Comparison of ENCODE assay signal across 10 cellular contexts in the genomic region with DNA sequence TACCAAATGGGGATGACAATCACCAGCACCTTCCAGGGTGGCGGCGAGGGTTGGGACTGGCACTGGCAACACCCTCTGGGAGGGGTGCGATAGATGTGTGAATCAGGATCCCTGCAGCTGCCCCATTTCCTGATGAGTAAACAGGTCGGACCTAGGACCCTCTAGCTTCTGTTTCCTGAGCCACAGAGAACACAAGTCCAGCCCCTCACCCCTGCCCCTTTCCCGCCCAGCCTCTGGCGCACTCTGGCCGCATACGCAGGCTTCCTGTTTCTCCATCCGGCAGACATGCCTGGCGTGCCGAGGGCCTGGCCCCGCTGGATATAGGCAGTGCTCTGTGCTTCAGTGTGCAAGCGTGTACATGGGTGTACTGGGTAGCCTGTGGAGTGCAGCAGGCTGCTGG. TPM values are rescaled to one million over a fixed set of nuclear protein-coding genes. Genes with fewer than 3 reads are reported as not detected.
A peak's percentile ranks its signal among the peaks of the same experiment; 100 is the strongest.
DNase-seq lines count a peak whose midpoint lies in the region; ATAC-seq and TF ChIP-seq lines count a peak whose summit lies in the region.
"Had no signal": no experiment of that assay in that cellular context is flagged by ENCODE, and none has a peak within 500 bp of the region (broad histone marks: within the 10 kb centered on the region; RNA-seq: fewer than 3 reads in every experiment).

No MANE protein-coding gene starts in this region.

- no peak overlapping the region for H2AFZ ChIP-seq in SK-N-SH (ENCODE audit: low read depth)
- peak overlapping the region; percentile 85 for H2AFZ ChIP-seq in neuronal stem cell (ENCODE audit: low read length)
- H2AFZ ChIP-seq in Karpas-422 (ENCODE audit: low read length): no peak overlapping the region

- H3K27ac ChIP-seq in BLaER1 treated with 17β-estradiol and CSF1 and Interleukin-3, amounts not matched to agents 10 nM and 100 nM: peak overlapping the region in 9 of 11 experiments; percentile 40 to 70 (median 62); a peak in 17 of 22 replicates
- H3K27ac ChIP-seq in SK-N-SH (ENCODE audit: low read depth in 2 of 2, low read length in 1 of 2) (peak overlapping the region; percentile 87 to 96), neuronal stem cell (replicated peaks; ENCODE audit: low read length) (no peak overlapping the region), Karpas-422 (ENCODE audit: low read length) (no peak overlapping the region)
- H3K27ac ChIP-seq: SK-N-MC had no signal

- H3K14ac ChIP-seq in neuronal stem cell (ENCODE audit: low read length): no peak overlapping the region

- H3K27me3 ChIP-seq in BLaER1 treated with 17β-estradiol and CSF1 and Interleukin-3, amounts not matched to agents 10 nM and 100 nM: peaks cover 18 to 57% (median 37%) of the 10 kb centered on the region in 11 experiments
- no peaks in the 10 kb centered on the region for H3K27me3 ChIP-seq in SK-N-SH (ENCODE audit: insufficient read depth)
- peaks cover 0 to 34% (median 8%) of the 10 kb centered on the region in 3 experiments for H3K27me3 ChIP-seq in neuronal stem cell (ENCODE audit: control insufficient read depth in 3 of 3, insufficient read depth in 3 of 3, low read depth in 1 of 3, low read length in 3 of 3)
- no peaks in the 10 kb centered on the region for H3K27me3 ChIP-seq in Karpas-422 (ENCODE audit: low read length)

- no peak for TF ChIP-seq RAD21 in SK-N-SH (IDR thresholded peaks at IDR 0.05; ENCODE audit: low read length)

- no peak overlapping the region for H2BK5ac ChIP-seq in neuronal stem cell (ENCODE audit: low read length)

- peak overlapping the region in 1 of 10 experiments; percentile 39; a peak in 1 of 20 replicates for H3K4me3 ChIP-seq in BLaER1 treated with 17β-estradiol and CSF1 and Interleukin-3, amounts not matched to agents 10 nM and 100 nM
- H3K4me3 ChIP-seq in SK-N-SH (ENCODE audit: low read depth in 2 of 2, low read length in 1 of 2): no peak overlapping the region
- no peak overlapping the region for H3K4me3 ChIP-seq in fibroblast of mammary gland (ENCODE audit: control insufficient read depth, low read depth, low read length)
- peak overlapping the region in 1 of 2 donors; percentile 17 for H3K4me3 ChIP-seq in neuronal stem cell (ENCODE audit: low read length in 2 of 2)
- no peak overlapping the region for H3K4me3 ChIP-seq in Karpas-422 (ENCODE audit: low read length)
- H3K4me3 ChIP-seq: SK-N-MC had no signal

- WGBS in SK-N-SH (ENCODE audit: low lambda C conversion rate): 46% methylated on average over 4 of the region's 13 CpGs
- no CpG with 5 or more reads among the region's 13 CpGs for WGBS in neuronal stem cell (ENCODE audit: extremely low coverage in 2 of 2, insufficient read length in 2 of 2, insufficient replicate concordance in 1 of 2), 2 donors

- no peak overlapping the region for H4K91ac ChIP-seq in neuronal stem cell (ENCODE audit: low read depth, low read length, poor library complexity)

- peak overlapping the region; percentile 65 to 85 (median 73) for H3K4me2 ChIP-seq in BLaER1 treated with 17β-estradiol and CSF1 and Interleukin-3, amounts not matched to agents 10 nM and 100 nM
- H3K4me2 ChIP-seq in SK-N-SH (peak overlapping the region; percentile 77), neuronal stem cell (ENCODE audit: insufficient read depth, low read length, poor library complexity, severe bottlenecking) (no peak overlapping the region), Karpas-422 (ENCODE audit: low read depth, low read length, poor library complexity, severe bottlenecking) (no peak overlapping the region)

- H3K79me2 ChIP-seq in SK-N-SH (ENCODE audit: insufficient read depth) (no peaks in the 10 kb centered on the region), Karpas-422 (ENCODE audit: low read length) (no peaks in the 10 kb centered on the region)

- H2AK5ac ChIP-seq in neuronal stem cell (ENCODE audit: low read depth, low read length): peak overlapping the region; percentile 48

- H2BK12ac ChIP-seq in neuronal stem cell (ENCODE audit: low read length): no peak overlapping the region

- H3K9me2 ChIP-seq in SK-N-SH (no peaks in the 10 kb centered on the region), Karpas-422 (replicated peaks; ENCODE audit: insufficient read depth, low read length) (no peaks in the 10 kb centered on the region)

- H3F3A ChIP-seq in SK-N-SH (replicated peaks; ENCODE audit: insufficient read depth): peaks cover 24% of the 10 kb centered on the region

- no peak for TF ChIP-seq EP300 in SK-N-SH (IDR thresholded peaks at IDR 0.05; ENCODE audit: borderline replicate concordance in 1 of 2, low read depth in 1 of 2, low read length in 1 of 2)

- CTCF ChIA-PET in SK-N-SH (lab: Yijun Ruan, JAX): interaction anchor here (1.2 to 9.4 kb wide), 8 partner anchors 7 to 239 kb away, joined by 3 to 110 read pairs (median 6); a partner anchor contains a TSS

- no peak overlapping the region for H4K8ac ChIP-seq in neuronal stem cell (ENCODE audit: low read depth, low read length)

- POLR2A ChIA-PET in SK-N-SH (lab: Yijun Ruan, JAX): interaction anchor here (0.6 kb wide), 1 partner anchor 15 kb away, joined by 3 read pairs; no protein-coding TSS in a partner anchor

- ATAC-seq in HG03439 (IDR thresholded peaks at IDR 0.05; ENCODE audit: unreplicated experiment): no peak
- ATAC-seq in GM21529 (IDR thresholded peaks at IDR 0.05; ENCODE audit: unreplicated experiment): no peak
- ATAC-seq in HG03095 (IDR thresholded peaks at IDR 0.05; ENCODE audit: unreplicated experiment): no peak

- peak overlapping the region; percentile 74 for H2BK15ac ChIP-seq in neuronal stem cell (ENCODE audit: low read length)

- DNase-seq in SK-N-SH: peak; percentile 75
- peak; percentile 58 for DNase-seq in fibroblast of mammary gland (ENCODE audit: low read depth)
- no peak for DNase-seq in neuronal stem cell (ENCODE audit: low spot score)
- DNase-seq in Karpas-422: no peak

- H3K23ac ChIP-seq in neuronal stem cell (ENCODE audit: low read depth, low read length, poor library complexity): peak overlapping the region; percentile 45

- no peaks in the 10 kb centered on the region for H3K79me1 ChIP-seq in neuronal stem cell (ENCODE audit: low read depth, low read length)

- no peaks in the 10 kb centered on the region for H3K36me3 ChIP-seq in BLaER1 treated with 17β-estradiol and CSF1 and Interleukin-3, amounts not matched to agents 10 nM and 100 nM
- no peaks in the 10 kb centered on the region for H3K36me3 ChIP-seq in SK-N-SH (replicated peaks in 1 of 2; ENCODE audit: control insufficient read depth in 1 of 2, insufficient read depth in 2 of 2, low read length in 1 of 2)
- H3K36me3 ChIP-seq in neuronal stem cell (replicated peaks in 1 of 2; ENCODE audit: control insufficient read depth in 2 of 2, insufficient read depth in 2 of 2, low read length in 2 of 2): no peaks in the 10 kb centered on the region
- no peaks in the 10 kb centered on the region for H3K36me3 ChIP-seq in Karpas-422 (ENCODE audit: insufficient read depth, low read length)

- no peak overlapping the region for H2BK120ac ChIP-seq in neuronal stem cell (ENCODE audit: low read depth, low read length)

- peak overlapping the region; percentile 50 for H3K18ac ChIP-seq in neuronal stem cell (ENCODE audit: low read length)

- no peaks in the 10 kb centered on the region for H3K9me3 ChIP-seq in BLaER1 treated with 17β-estradiol and CSF1 and Interleukin-3, amounts not matched to agents 10 nM and 100 nM (replicated peaks in 1 of 11)
- H3K9me3 ChIP-seq in SK-N-SH: no peaks in the 10 kb centered on the region
- no peaks in the 10 kb centered on the region for H3K9me3 ChIP-seq in neuronal stem cell (replicated peaks in 1 of 2; ENCODE audit: control insufficient read depth in 2 of 2, insufficient read depth in 1 of 2, low read depth in 1 of 2, low read length in 2 of 2)
- H3K9me3 ChIP-seq in Karpas-422 (ENCODE audit: low read length): no peaks in the 10 kb centered on the region

- no peaks in the 10 kb centered on the region; a peak in 1 of 22 replicates for H4K20me1 ChIP-seq in BLaER1 treated with 17β-estradiol and CSF1 and Interleukin-3, amounts not matched to agents 10 nM and 100 nM
- H4K20me1 ChIP-seq in SK-N-SH (ENCODE audit: insufficient read depth) (no peaks in the 10 kb centered on the region), Karpas-422 (ENCODE audit: insufficient read depth, low read depth, low read length) (no peaks in the 10 kb centered on the region)

- TF ChIP-seq CTCF in SK-N-SH (IDR thresholded peaks at IDR 0.05) (no peak), fibroblast of mammary gland (conservative IDR thresholded peaks at IDR 0.05; ENCODE audit: control insufficient read depth, insufficient read depth, low read depth, low read length) (no peak)

- no peak overlapping the region for H3K4ac ChIP-seq in neuronal stem cell (ENCODE audit: low read length)

- H3K4me1 ChIP-seq in BLaER1 treated with 17β-estradiol and CSF1 and Interleukin-3, amounts not matched to agents 10 nM and 100 nM: peaks cover 54 to 95% (median 63%) of the 10 kb centered on the region in 10 experiments
- peaks cover 40 to 68% of the 10 kb centered on the region in 2 experiments; a peak in 3 of 4 replicates for H3K4me1 ChIP-seq in SK-N-SH (ENCODE audit: control insufficient read depth in 1 of 2, insufficient read depth in 2 of 2, low read depth in 1 of 2, low read length in 1 of 2)
- H3K4me1 ChIP-seq in neuronal stem cell (ENCODE audit: control insufficient read depth in 2 of 2, insufficient read depth in 1 of 2, low read depth in 1 of 2, low read length in 2 of 2): peaks cover 24 to 36% of the 10 kb centered on the region in 2 donors
- H3K4me1 ChIP-seq in Karpas-422 (ENCODE audit: low read length): no peaks in the 10 kb centered on the region

- H3K9ac ChIP-seq in BLaER1 treated with 17β-estradiol and CSF1 and Interleukin-3, amounts not matched to agents 10 nM and 100 nM: peak overlapping the region; percentile 18 to 57 (median 47); a peak in 13 of 22 replicates
- H3K9ac ChIP-seq in SK-N-SH (peak overlapping the region; percentile 74), neuronal stem cell (ENCODE audit: low read depth, low read length, poor library complexity) (peak overlapping the region; percentile 55), Karpas-422 (ENCODE audit: low read length) (no peak overlapping the region)

RNA-seq across cellular contexts. Expression of a gene that starts 4.6 kb away (rescaled TPM):
- polyA plus RNA-seq in SK-N-SH (2012; rRNA removed): 1.2 and 1.7 TPM in 2 replicates
- polyA plus RNA-seq in SK-N-SH (2012; cell fraction: cytosol; rRNA removed): 0.68 and 1.3 TPM in 2 replicates
- polyA plus RNA-seq in SK-N-SH (2012; cell fraction: nucleus; rRNA removed): 6.6 and 6.8 TPM in 2 replicates
- polyA plus RNA-seq in neuronal stem cell (2013, experiment 1 of 2): 0.78 TPM
- 0.62 TPM for polyA plus RNA-seq in neuronal stem cell (2013, experiment 2 of 2)
- total RNA-seq in Karpas-422 (2014; rRNA removed; shearing (Covaris generic); ENCODE audit: low replicate concordance): 0.22 TPM in 1 of 2 replicates, not detected in the other

RNA-seq across cellular contexts. Expression of a gene that starts 22.3 kb away (rescaled TPM):
- 0.03 TPM in 1 of 2 replicates, not detected in the other for polyA plus RNA-seq in SK-N-SH (2012; rRNA removed)
- 0.04 and 0.09 TPM in 2 replicates for polyA plus RNA-seq in SK-N-SH (2012; cell fraction: cytosol; rRNA removed)
- 0.07 and 0.25 TPM in 2 replicates for polyA plus RNA-seq in SK-N-SH (2012; cell fraction: nucleus; rRNA removed)
- polyA plus RNA-seq in neuronal stem cell (2013, experiment 1 of 2): 0.03 TPM
- 0.01 TPM for polyA plus RNA-seq in neuronal stem cell (2013, experiment 2 of 2)
- total RNA-seq in Karpas-422 (2014; rRNA removed; shearing (Covaris generic); ENCODE audit: low replicate concordance): not detected in 2 replicates
- total RNA-seq: activated naive CD4-positive, alpha-beta T cell treated with anti-CD3 and anti-CD28 coated beads, Interleukin-2, amount 50 U/mL, for 72 hours had no signal

RNA-seq across cellular contexts. Expression of a gene that starts 37.5 kb away (rescaled TPM):
- polyA plus RNA-seq in SK-N-SH (2012; rRNA removed): 0.97 and 3.3 TPM in 2 replicates
- 0.89 and 3.0 TPM in 2 replicates for polyA plus RNA-seq in SK-N-SH (2012; cell fraction: cytosol; rRNA removed)
- 6.3 and 10.5 TPM in 2 replicates for polyA plus RNA-seq in SK-N-SH (2012; cell fraction: nucleus; rRNA removed)
- 0.07 TPM for polyA plus RNA-seq in neuronal stem cell (2013, experiment 1 of 2)
- 0.11 TPM for polyA plus RNA-seq in neuronal stem cell (2013, experiment 2 of 2)
- total RNA-seq in Karpas-422 (2014; rRNA removed; shearing (Covaris generic); ENCODE audit: low replicate concordance): not detected in 2 replicates

RNA-seq across cellular contexts. Expression of a gene that starts 39.2 kb away (rescaled TPM):
- polyA plus RNA-seq in SK-N-SH (2012; rRNA removed): 0.20 and 0.63 TPM in 2 replicates
- 0.15 and 0.47 TPM in 2 replicates for polyA plus RNA-seq in SK-N-SH (2012; cell fraction: cytosol; rRNA removed)
- polyA plus RNA-seq in SK-N-SH (2012; cell fraction: nucleus; rRNA removed): 3.0 and 4.8 TPM in 2 replicates
- polyA plus RNA-seq in neuronal stem cell (2013, experiment 1 of 2): 0.01 TPM
- polyA plus RNA-seq in neuronal stem cell (2013, experiment 2 of 2): 0.01 TPM
- total RNA-seq in Karpas-422 (2014; rRNA removed; shearing (Covaris generic); ENCODE audit: low replicate concordance): not detected in 2 replicates

Comparison
In these comparisons a context has a peak if more than half of its experiments do, and no peak if none do; other contexts are left out.
1. H3K27ac ChIP-seq: peak in BLaER1 treated with 17β-estradiol and CSF1 and Interleukin-3, amounts not matched to agents 10 nM and 100 nM (9 of 11) and SK-N-SH (2 of 2); none in neuronal stem cell (single experiment) and Karpas-422 (single experiment).
2. H3K4me2 ChIP-seq: peak in BLaER1 treated with 17β-estradiol and CSF1 and Interleukin-3, amounts not matched to agents 10 nM and 100 nM (11 of 11) and SK-N-SH (single experiment); none in neuronal stem cell (single experiment) and Karpas-422 (single experiment).
3. DNase-seq: peak in SK-N-SH (single experiment) and fibroblast of mammary gland (single experiment); none in neuronal stem cell (single experiment) and Karpas-422 (single experiment).